Comparison of ENCODE assay signal across 8 cellular contexts in the genomic region with DNA sequence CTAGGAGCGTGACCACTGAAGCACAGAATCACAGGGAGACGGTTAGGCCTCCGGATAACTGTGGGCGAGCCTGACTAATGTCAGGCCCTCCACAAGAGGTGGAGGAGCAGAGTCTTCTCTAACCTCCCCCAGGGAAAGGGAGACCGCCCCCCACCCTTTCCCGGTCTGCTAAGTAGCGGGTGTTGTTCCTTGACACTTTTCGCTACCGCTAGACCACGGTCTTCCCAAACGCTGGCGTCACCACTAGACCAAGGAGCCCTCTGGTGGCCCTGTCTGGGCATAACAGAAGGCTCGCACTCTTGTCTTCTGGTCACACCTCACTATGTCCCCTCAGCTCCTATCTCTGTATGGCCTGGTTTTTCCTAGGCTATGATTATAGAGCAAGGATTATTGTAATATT. TPM values are rescaled to one million over a fixed set of nuclear protein-coding genes. Genes with fewer than 3 reads are reported as not detected.
DNase-seq lines count a peak whose midpoint lies in the region; ATAC-seq and TF ChIP-seq lines count a peak whose summit lies in the region.
"Not testable (repeated sequence)": the region's sequence is repeated elsewhere in the genome, so short reads cannot be mapped to it uniquely, and the experiment has no call there.

No MANE protein-coding gene starts in this region.

- 0 out of 2 replicates have a peak, but pooled peaks have one; percentile 30 for TF ChIP-seq CTCF in PC-9 (conservative IDR thresholded peaks at IDR 0.05)
- TF ChIP-seq CTCF in dorsolateral prefrontal cortex (IDR thresholded peaks at IDR 0.05 in 54 of 56, conservative IDR thresholded peaks at IDR 0.05 in 2 of 56; ENCODE audit: low read depth in 1 of 56, partially characterized antibody in 56 of 56), result peak in 54 of 56 donors; percentile 36 to 70 (median 55)
- TF ChIP-seq CTCF in uterus (IDR thresholded peaks at IDR 0.05), result peak; percentile 18 to 38 (median 30)

- H3K9me2 ChIP-seq in PC-9 (ENCODE audit: insufficient read depth), result not testable (repeated sequence)

- H2AFZ ChIP-seq in PC-9, result not testable (repeated sequence)

- BruUV-seq in PC-9 (replicated peaks; lab: Mats Ljungman, UMichigan), result not testable (repeated sequence)

- CTCF ChIA-PET in PC-9 (lab: Charles Lee), result not testable (repeated sequence)

- not testable (repeated sequence) for H3K36me3 ChIP-seq in PC-9 (ENCODE audit: low read depth); uterus

- H3K27me3 ChIP-seq in PC-9 (ENCODE audit: insufficient read depth, low read depth); dorsolateral prefrontal cortex; uterus: not testable (repeated sequence)

- H3K4me2 ChIP-seq in PC-9, result not testable (repeated sequence)

- H3F3A ChIP-seq in PC-9 (ENCODE audit: insufficient read depth, low read depth), result not testable (repeated sequence)

- peak; percentile 36 for ATAC-seq in Right ventricle myocardium inferior

- POLR2A ChIA-PET in PC-9 (lab: Charles Lee; ENCODE audit: unreplicated experiment), result not testable (repeated sequence)

- H3K27ac ChIP-seq in PC-9, uterus: not testable (repeated sequence)
- H3K27ac ChIP-seq in dorsolateral prefrontal cortex, result peak overlapping the region in 29 of 59 donors; percentile 2 to 69 (median 37)

- DNase-seq in ELF-1 (ENCODE audit: low read depth, low spot score) (peak; percentile 70), dorsolateral prefrontal cortex (peak in 9 of 10 donors; percentile 34 to 68 (median 57)), lung microvascular endothelial cell (ENCODE audit: low read depth in 2 of 2) (peak; percentile 41 to 43), retina (peak; percentile 52), uterus (peak in 1 of 2 donors; percentile 35)
- DNase-seq in PC-9; Right ventricle myocardium inferior (ENCODE audit: missing footprints): not testable (repeated sequence)
- peak; percentile 11 for DNase-seq in activated naive CD4-positive, alpha-beta T cell treated with Interleukin-2 at 50 U/mL for 16 hours

- not testable (repeated sequence) for H3K4me3 ChIP-seq in PC-9, uterus
- H3K4me3 ChIP-seq in dorsolateral prefrontal cortex, result peak overlapping the region in 2 of 59 donors; percentile 2 to 17

- H3K79me2 ChIP-seq in PC-9 (ENCODE audit: low read depth), result peaks cover 13% of the 10 kb centered on the region

- not testable (repeated sequence) for H3K4me1 ChIP-seq in PC-9 (replicated peaks; ENCODE audit: insufficient read depth); uterus

- H3K9me3 ChIP-seq in PC-9 (ENCODE audit: insufficient read depth, low read depth); uterus: not testable (repeated sequence)

- not testable (repeated sequence) for H4K20me1 ChIP-seq in PC-9 (ENCODE audit: insufficient read depth)

- intact Hi-C loops in PC-9 (cut with micrococcal nuclease; ENCODE audit: unreplicated experiment); dorsolateral prefrontal cortex (cut with DNase I); Right ventricle myocardium inferior (cut with DNase I); uterus (cut with DNase I; ENCODE audit: low total_unique reads): not testable (repeated sequence)

- not testable (repeated sequence) for TF ChIP-seq POLR2A in uterus (IDR thresholded peaks at IDR 0.05)

RNA-seq across cellular contexts. Expression of gene ERVK3-1, which starts 5.5 kb away (rescaled TPM):
- total RNA-seq in PC-9 (2021), result 19.4 and 21.3 TPM in 2 replicates
- 10 to 100 TPM; 26.9 to 56.2 (median 37.1) TPM for total RNA-seq in dorsolateral prefrontal cortex
- 21.7 TPM for total RNA-seq in Right ventricle myocardium inferior
- 11.1 and 19.4 TPM in 2 replicates for total RNA-seq in lung microvascular endothelial cell
- total RNA-seq in uterus, result 10 to 100 TPM; 27.1 to 62.1 (median 39.2) TPM

RNA-seq across cellular contexts. Expression of gene ZSCAN22, which starts 16.1 kb away (rescaled TPM):
- total RNA-seq in PC-9 (2021) (0.08 TPM in 1 of 2 replicates, not detected in the other), dorsolateral prefrontal cortex (1 to 10 TPM; 2.1 to 6.1 (median 3.3) TPM), Right ventricle myocardium inferior (1.8 TPM), lung microvascular endothelial cell (1.3 and 2.0 TPM in 2 replicates), uterus (1 to 10 TPM; 3.9 to 5.1 (median 4.6) TPM)

RNA-seq across cellular contexts. Expression of gene ZNF8, which starts 31.9 kb away (rescaled TPM):
- 6.2 and 6.4 TPM in 2 replicates for total RNA-seq in PC-9 (2021)
- total RNA-seq in dorsolateral prefrontal cortex, result 10 to 100 TPM in 91 of 120 experiments, 1 to 10 TPM in 29; 7.8 to 17.2 (median 10.9) TPM
- total RNA-seq in Right ventricle myocardium inferior, result 4.2 TPM
- 2.6 and 4.2 TPM in 2 replicates for total RNA-seq in lung microvascular endothelial cell
- 10 to 100 TPM in 1 of 4 donors, 1 to 10 TPM in 3; 1.8 to 10.8 (median 8.2) TPM for total RNA-seq in uterus

RNA-seq across cellular contexts. Expression of gene A1BG, which starts 42.6 kb away (rescaled TPM):
- total RNA-seq in PC-9 (2021) (2.5 and 4.5 TPM in 2 replicates), dorsolateral prefrontal cortex (10 to 100 TPM in 90 of 120 experiments, 1 to 10 TPM in 30; 4.6 to 29.0 (median 12.6) TPM), Right ventricle myocardium inferior (3.9 TPM), lung microvascular endothelial cell (2.0 and 4.6 TPM in 2 replicates), uterus (100 to 1,000 TPM in 1 of 4 donors, 10 to 100 TPM in 1, 1 to 10 TPM in 2; 2.8 to 108 (median 12.9) TPM)

RNA-seq across cellular contexts. Expression of gene ZNF497, which starts 51.9 kb away (rescaled TPM):
- total RNA-seq in PC-9 (2021) (7.2 and 8.6 TPM in 2 replicates), dorsolateral prefrontal cortex (1 to 10 TPM; 1.3 to 6.9 (median 3.7) TPM), Right ventricle myocardium inferior (0.19 TPM), lung microvascular endothelial cell (0.65 and 0.99 TPM in 2 replicates), uterus (1 to 10 TPM in 3 of 4 donors, not detected in 1; 3.4 to 7.2 (median 6.8) TPM)
